30 cellular contexts compared by ENCODE assay signal in the genomic region with DNA sequence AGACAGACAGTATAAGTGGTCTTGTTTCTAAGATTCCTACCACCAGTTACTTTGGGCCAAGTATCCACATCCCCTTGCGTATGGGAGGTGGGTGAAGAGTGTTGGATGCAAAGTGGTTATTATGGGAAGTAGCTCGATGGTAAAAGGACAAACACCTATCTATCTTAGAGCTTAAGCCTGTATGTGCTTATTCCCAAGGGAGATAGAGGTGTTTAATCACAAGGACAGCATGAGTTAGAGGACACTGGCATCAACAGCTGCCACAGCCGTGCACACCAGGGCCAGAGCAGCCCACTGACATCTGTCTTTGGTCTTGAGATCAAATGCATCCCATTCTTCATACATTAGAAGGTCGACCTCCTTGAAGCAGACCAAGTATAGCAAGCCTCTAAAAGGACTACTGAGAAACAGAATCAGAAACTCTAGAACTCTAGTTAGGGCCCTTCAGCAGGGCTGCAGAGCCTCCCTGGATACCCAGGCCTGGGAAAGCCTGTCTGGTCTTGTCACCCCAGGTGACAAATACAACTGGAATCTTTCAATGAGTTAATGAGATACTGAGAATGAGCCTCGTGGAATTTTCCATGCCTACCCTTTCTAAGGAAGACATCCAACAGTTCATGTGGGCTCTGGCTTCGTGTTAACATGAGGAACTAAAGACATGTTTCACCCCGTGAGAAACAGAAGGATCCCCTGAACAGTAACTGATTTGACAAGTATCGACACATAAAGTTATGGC. TPM values are rescaled to one million over a fixed set of nuclear protein-coding genes. Genes with fewer than 3 reads are reported as not detected.
DNase-seq lines count a peak whose midpoint lies in the region; ATAC-seq, FAIRE-seq and TF ChIP-seq lines count a peak whose summit lies in the region.
"Had no signal": no experiment of that assay in that cellular context is flagged by ENCODE, and none has a peak within 500 bp of the region (broad histone marks: within the 10 kb centered on the region; RNA-seq: fewer than 3 reads in every experiment).

No MANE protein-coding gene starts in this region.

- dilution Hi-C loops in endothelial cell of umbilical vein (cut with MboI; ENCODE audit: extremely low pct_ligation_motif_present, low sequenced_read_pairs), result loop anchor here (25.0 kb wide), 1 partner anchor 130 kb away; no protein-coding TSS in a partner anchor

- H3K79me2 ChIP-seq in endothelial cell of umbilical vein (ENCODE audit: control insufficient read depth, insufficient read depth, low read length), result peaks cover 4% of the 10 kb centered on the region

- in situ Hi-C loops in ACHN (cut with HindIII; ENCODE audit: low pct_ligation_motif_present, low pct_unique_long_range_greater_than_20kb, low sequenced_read_pairs), result no loop called here

- H3K9me3 ChIP-seq in endothelial cell of umbilical vein (replicated peaks; ENCODE audit: control insufficient read depth, insufficient read depth, low read length), result no peaks in the 10 kb centered on the region
- H3K9me3 ChIP-seq: BE2C, body of pancreas, neutrophil, thoracic aorta, vagina had no signal

- DNase-seq in ACHN (peak; percentile 42), HPDE6-E6E7 (ENCODE audit: extremely low spot score) (peak; percentile 17), endothelial cell of umbilical vein (ENCODE audit: low read depth, low spot score) (peak; percentile 72), myocyte (ENCODE audit: low read depth) (peak; percentile 40), hepatic stellate cell (ENCODE audit: low spot score) (no peak), NCI-H69 (lab: John Stamatoyannopoulos, UW) (no peak), NCI-H226 (no peak)
- DNase-seq: activated CD4-positive, alpha-beta T cell treated with anti-CD3 and anti-CD28 coated beads for 4 hours; activated CD8-positive, alpha-beta memory T cell treated with anti-CD3 and anti-CD28 coated beads for 24 hours; activated gamma-delta T cell; activated naive CD8-positive, alpha-beta T cell treated with anti-CD3 and anti-CD28 coated beads, Interleukin-2, amount 50 U/mL, for 24 hours; BE2C; body of pancreas; CD8-positive, alpha-beta memory T cell; DMS153; erythroblast; H9; NCI-H1417 treated with DMSO at 0.1 percent for 48 hours; NCI-H2081; NCI-H446; OCI-M1; stimulated activated naive CD8-positive, alpha-beta T cell treated with anti-CD3 and anti-CD28 coated beads, Interleukin-15, Interleukin-2, amounts not matched to agents 100 U/mL and 50 U/mL, for 24 hours had no signal

- H3K9me1 ChIP-seq in endothelial cell of umbilical vein (replicated peaks; ENCODE audit: control insufficient read depth, extremely low read depth, insufficient read depth, low read length), result no peaks in the 10 kb centered on the region

- H3K4me1 ChIP-seq in endothelial cell of umbilical vein (ENCODE audit: control insufficient read depth, extremely low read depth, insufficient read depth, low read length), result peaks cover 14% of the 10 kb centered on the region
- H3K4me1 ChIP-seq: BE2C, body of pancreas, vagina had no signal

- ATAC-seq in HG02642 (IDR thresholded peaks at IDR 0.05; ENCODE audit: poor library complexity, unreplicated experiment), result no peak
- ATAC-seq: activated naive CD8-positive, alpha-beta T cell treated with anti-CD3 and anti-CD28 coated beads, Interleukin-2, amount 50 U/mL, for 24 hours; body of pancreas; Right ventricle myocardium inferior; sciatic nerve; stimulated activated naive CD8-positive, alpha-beta T cell treated with anti-CD3 and anti-CD28 coated beads, Interleukin-15, Interleukin-2, amounts not matched to agents 100 U/mL and 50 U/mL, for 24 hours had no signal

- peaks cover 2% of the 10 kb centered on the region for H4K20me1 ChIP-seq in endothelial cell of umbilical vein (replicated peaks; ENCODE audit: control insufficient read depth, extremely low read depth, insufficient read depth, low read length)

- CTCF ChIA-PET in endothelial cell of umbilical vein (lab: Charles Lee), result interaction anchor here (0.9 to 1.7 kb wide), 4 partner anchors 111 to 177 kb away, joined by 3 to 4 read pairs (median 4); no protein-coding TSS in a partner anchor

- TF ChIP-seq POLR2A in endothelial cell of umbilical vein (IDR thresholded peaks at IDR 0.05; ENCODE audit: low read depth, low read length), result peak; percentile 69

- intact Hi-C loops in endothelial cell of umbilical vein (cut with micrococcal nuclease), result no loop called here

- no peak overlapping the region for H2AFZ ChIP-seq in endothelial cell of umbilical vein (ENCODE audit: low read depth, low read length)

- no peak overlapping the region for H3K4me2 ChIP-seq in endothelial cell of umbilical vein (ENCODE audit: insufficient read depth, low read length)

- H3K9ac ChIP-seq in endothelial cell of umbilical vein (replicated peaks; ENCODE audit: extremely low read depth, insufficient read depth, low read length), result no peak overlapping the region

- H3K27ac ChIP-seq in endothelial cell of umbilical vein (ENCODE audit: insufficient read depth, low read depth, low read length), result peak overlapping the region; percentile 39
- H3K27ac ChIP-seq: body of pancreas, neutrophil, thoracic aorta, vagina, VCaP had no signal

- peak; percentile 24 for FAIRE-seq in endothelial cell of umbilical vein (lab: Jason Lieb, UNC)
- FAIRE-seq: G401.6 had no signal

- H3K27me3 ChIP-seq in endothelial cell of umbilical vein (ENCODE audit: control insufficient read depth in 2 of 2, insufficient read depth in 2 of 2, low read length in 2 of 2), result no peaks in the 10 kb centered on the region
- H3K27me3 ChIP-seq: BE2C, body of pancreas, neutrophil, vagina had no signal

- peaks cover 73 to 76% of the 10 kb centered on the region in 2 experiments for H3K36me3 ChIP-seq in endothelial cell of umbilical vein (ENCODE audit: control insufficient read depth in 2 of 2, extremely low read depth in 1 of 2, insufficient read depth in 2 of 2, low read length in 2 of 2)

- POLR2A ChIA-PET in endothelial cell of umbilical vein (lab: Charles Lee), result no interaction called here

- H3K4me3 ChIP-seq in endothelial cell of umbilical vein (replicated peaks in 1 of 3; ENCODE audit: insufficient read depth in 1 of 3, low read depth in 1 of 3, low read length in 3 of 3), result no peak overlapping the region
- H3K4me3 ChIP-seq: body of pancreas, thoracic aorta, vagina had no signal

- BruUV-seq in endothelial cell of umbilical vein (replicated peaks; lab: Mats Ljungman, UMichigan), result TSS peak; percentile 57

- TF ChIP-seq CTCF in endothelial cell of umbilical vein (IDR thresholded peaks at IDR 0.05; ENCODE audit: extremely low read depth in 1 of 2, insufficient read depth in 1 of 2, low read depth in 1 of 2, low read length in 2 of 2), result no peak

TF ChIP-seq in endothelial cell of umbilical vein, 7 proteins besides CTCF, POLR2A, EP300 and RAD21:
- TF ChIP-seq POLR2AphosphoS5 (IDR thresholded peaks at IDR 0.05; ENCODE audit: insufficient read depth, low read depth, low read length), result peak; percentile 57
- no peak for TF ChIP-seq MYC (IDR thresholded peaks at IDR 0.05; ENCODE audit: low read depth, low read length)
- no peak for TF ChIP-seq FOS (IDR thresholded peaks at IDR 0.05; ENCODE audit: borderline replicate concordance, insufficient read depth, low read length)
TF ChIP-seq in endothelial cell of umbilical vein: peak in this region for 1.

RNA-seq across cellular contexts. Expression of gene TXNDC5, which starts 28.7 kb away (rescaled TPM):
- total RNA-seq in endothelial cell of umbilical vein (1,581 and 1,665 TPM in 2 replicates), myocyte (138 and 162 TPM in 2 replicates)
- 2,566 and 2,629 TPM in 2 replicates for polyA plus RNA-seq in endothelial cell of umbilical vein
- 2,247 and 2,322 TPM in 2 replicates for polyA plus RNA-seq in endothelial cell of umbilical vein (2011; cell fraction: cytosol; rRNA removed)
- 1,597 and 1,745 TPM in 2 replicates for polyA plus RNA-seq in endothelial cell of umbilical vein (2011; cell fraction: nucleus; rRNA removed)
- polyA plus RNA-seq in endothelial cell of umbilical vein (2012), result 1,989 and 2,618 TPM in 2 replicates
- polyA minus RNA-seq in endothelial cell of umbilical vein, result 2,443 and 2,887 TPM in 2 replicates
- 46.0 TPM for polyA minus RNA-seq in endothelial cell of umbilical vein (2011; cell fraction: cytosol; rRNA and poly(A)+ RNA removed)
- polyA minus RNA-seq in endothelial cell of umbilical vein (2011; cell fraction: nucleus; rRNA and poly(A)+ RNA removed), result 638 and 706 TPM in 2 replicates
- 143 TPM for polyA plus RNA-seq in myocyte (2012)

Comparison
In these comparisons a context has a peak if more than half of its experiments do, and no peak if none do; other contexts are left out.
1. DNase-seq: peak in ACHN (single experiment), HPDE6-E6E7 (single experiment), endothelial cell of umbilical vein (single experiment) and myocyte (single experiment); none in hepatic stellate cell (single experiment), NCI-H69 (single experiment) and NCI-H226 (single experiment).